8 cellular contexts compared by ENCODE assay signal in genomic region chr14:31421200-31421599, GRCh38. TPM values are rescaled to one million over a fixed set of nuclear protein-coding genes. Genes with fewer than 3 reads are reported as not detected.
DNase-seq lines count a peak whose midpoint lies in the region; ATAC-seq and TF ChIP-seq lines count a peak whose summit lies in the region.

No MANE protein-coding gene starts in this region.

- intact Hi-C loops in OCI-LY7 (cut with micrococcal nuclease; ENCODE audit: unreplicated experiment), result no loop called here

- H3K9me3 ChIP-seq in GM23248 (ENCODE audit: low read depth) (no peaks in the 10 kb centered on the region), OCI-LY7 (ENCODE audit: low read length) (no peaks in the 10 kb centered on the region)

- peaks cover 8% of the 10 kb centered on the region; the same call in 1 of the 2 replicates for H3K4me1 ChIP-seq in GM23248 (ENCODE audit: insufficient read depth)
- H3K4me1 ChIP-seq in OCI-LY7 (ENCODE audit: insufficient read depth, low read length, poor library complexity, severe bottlenecking), result peaks cover 16% of the 10 kb centered on the region
- H3K4me1 ChIP-seq in rectal smooth muscle tissue (ENCODE audit: control insufficient read depth, insufficient read depth, low read length), result peaks cover 8% of the 10 kb centered on the region

- H3K4me3 Mint-ChIP-seq in endothelial cell (ENCODE audit: unreplicated experiment), result peak overlapping the region; percentile 84

- H3K4me3 ChIP-seq in GM23248 (0 out of 2 replicates have a peak overlapping the region, but pooled peaks have one; percentile 95), OCI-LY7 (ENCODE audit: low read depth, low read length, poor library complexity, severe bottlenecking) (peak overlapping the region; percentile 79), rectal smooth muscle tissue (ENCODE audit: low read length) (no peak overlapping the region)

- no peak for ATAC-seq in HG02678 (IDR thresholded peaks at IDR 0.05; ENCODE audit: unreplicated experiment)

- TSS peak; percentile 96 for BruUV-seq in OCI-LY7 (replicated peaks; lab: Mats Ljungman, UMichigan)

- H3F3A ChIP-seq in GM23248 (ENCODE audit: insufficient read depth), result peaks cover 16% of the 10 kb centered on the region; the same call in 1 of the 2 replicates

- no peaks in the 10 kb centered on the region for H4K20me1 ChIP-seq in GM23248 (ENCODE audit: insufficient read depth)
- H4K20me1 ChIP-seq in OCI-LY7 (ENCODE audit: insufficient read depth, low read length), result no peaks in the 10 kb centered on the region

- peak overlapping the region; percentile 74; the same call in 1 of the 2 replicates for H3K9ac ChIP-seq in GM23248
- no peak overlapping the region for H3K9ac ChIP-seq in rectal smooth muscle tissue (ENCODE audit: low read length)

- no peaks in the 10 kb centered on the region for H3K36me3 Mint-ChIP-seq in endothelial cell (ENCODE audit: low read depth, unreplicated experiment)

- H3K9me2 ChIP-seq in GM23248 (ENCODE audit: insufficient read depth) (no peaks in the 10 kb centered on the region), OCI-LY7 (ENCODE audit: insufficient read depth, low read length) (no peaks in the 10 kb centered on the region)

- DNase-seq in GM23248, result no peak
- DNase-seq in OCI-LY7 (ENCODE audit: low spot score), result no peak
- no peak for DNase-seq in endothelial cell (ENCODE audit: low spot score)
- DNase-seq in DMS53 (lab: John Stamatoyannopoulos, UW), result no peak
- DNase-seq in NCI-H345 treated with DMSO at 0.1 percent for 48 hours (lab: John Stamatoyannopoulos, UW; ENCODE audit: unreplicated experiment), result no peak
- no peak for DNase-seq in NCI-H1105 (lab: John Stamatoyannopoulos, UW)

- H3K9me3 Mint-ChIP-seq in endothelial cell (ENCODE audit: unreplicated experiment), result no peaks in the 10 kb centered on the region

- WGBS in GM23248 (ENCODE audit: low coverage in 1 of 2, low lambda C conversion rate in 2 of 2, missing lambda C conversion rate in 2 of 2), 2 experiments, result 98 to 99% methylated on average over 5 of the region's 5 CpGs

- H3K79me2 ChIP-seq in GM23248 (ENCODE audit: insufficient read depth), result peaks cover 41% of the 10 kb centered on the region
- H3K79me2 ChIP-seq in OCI-LY7 (ENCODE audit: insufficient read depth, low read depth, low read length), result peaks cover 14% of the 10 kb centered on the region; the same call in 1 of the 2 replicates

- in situ Hi-C loops in GM23248 (cut with MboI), result no loop called here

- TF ChIP-seq CTCF in OCI-LY7 (conservative IDR thresholded peaks at IDR 0.05; ENCODE audit: low read length) (no peak), endothelial cell (IDR thresholded peaks at IDR 0.05; ENCODE audit: unreplicated experiment) (no peak)

- no peaks in the 10 kb centered on the region for H3K27me3 Mint-ChIP-seq in endothelial cell (ENCODE audit: unreplicated experiment)

- H2AFZ ChIP-seq in GM23248, result peak overlapping the region; percentile 91
- peak overlapping the region; percentile 90 for H2AFZ ChIP-seq in OCI-LY7 (ENCODE audit: low read length)

- H3K4me1 Mint-ChIP-seq in endothelial cell (ENCODE audit: unreplicated experiment), result peaks cover 9% of the 10 kb centered on the region

- peak overlapping the region; percentile 44 for H3K4me2 ChIP-seq in GM23248 (ENCODE audit: unreplicated experiment)
- H3K4me2 ChIP-seq in OCI-LY7 (ENCODE audit: low read length), result peak overlapping the region; percentile 65

- 0 out of 2 replicates have a peak, but pooled peaks cover 3% of the 10 kb centered on the region for H3K36me3 ChIP-seq in GM23248 (ENCODE audit: low read depth)
- no peaks in the 10 kb centered on the region for H3K36me3 ChIP-seq in OCI-LY7 (ENCODE audit: insufficient read depth, low read length)
- no peaks in the 10 kb centered on the region for H3K36me3 ChIP-seq in rectal smooth muscle tissue (ENCODE audit: control insufficient read depth, insufficient read depth, low read length)

- H3K27me3 ChIP-seq in GM23248 (replicated peaks; ENCODE audit: insufficient read depth) (no peaks in the 10 kb centered on the region), rectal smooth muscle tissue (ENCODE audit: control insufficient read depth, insufficient read depth, low read length) (no peaks in the 10 kb centered on the region)

- H3K27ac Mint-ChIP-seq in endothelial cell (ENCODE audit: unreplicated experiment), result peak overlapping the region; percentile 22

- CTCF ChIA-PET in OCI-LY7 (lab: Charles Lee; ENCODE audit: unreplicated experiment), result no interaction called here

- H3K27ac ChIP-seq in GM23248 (peak overlapping the region; percentile 70), OCI-LY7 (ENCODE audit: low read depth, low read length, poor library complexity, severe bottlenecking) (peak overlapping the region; percentile 36), rectal smooth muscle tissue (ENCODE audit: low read depth, low read length) (peak overlapping the region; percentile 54)

- POLR2A ChIA-PET in OCI-LY7 (lab: Charles Lee), result interaction anchor here (0.9 to 2.4 kb wide), 5 partner anchors 14 to 395 kb away, joined by 3 to 19 read pairs (median 4); partner anchors contain the start of genes DTD2 and STRN3

RNA-seq across cellular contexts. Expression of gene HEATR5A, which starts 0.8 kb away (rescaled TPM):
- total RNA-seq in GM23248 (2014; rRNA removed; shearing (Covaris generic)), result 70.3 and 89.2 TPM in 2 replicates
- polyA plus RNA-seq in GM23248 (2016; fragmentation: Nextera tagmentation; extraction: Ambion mirVana), result 44.4 and 49.1 TPM in 2 replicates
- 12.0 and 13.7 TPM in 2 replicates for total RNA-seq in OCI-LY7 (2014; rRNA removed; shearing (Covaris generic))
- 16.2 and 20.3 TPM in 2 replicates for total RNA-seq in OCI-LY7 (2022)
- total RNA-seq in endothelial cell (ENCODE audit: unreplicated experiment), result 25.3 TPM

RNA-seq across cellular contexts. Expression of gene DTD2, which starts 36.1 kb away (rescaled TPM):
- 21.2 and 54.4 TPM in 2 replicates for total RNA-seq in GM23248 (2014; rRNA removed; shearing (Covaris generic))
- polyA plus RNA-seq in GM23248 (2016; fragmentation: Nextera tagmentation; extraction: Ambion mirVana), result 12.1 and 13.4 TPM in 2 replicates
- 48.9 and 61.4 TPM in 2 replicates for total RNA-seq in OCI-LY7 (2014; rRNA removed; shearing (Covaris generic))
- total RNA-seq in OCI-LY7 (2022) (29.2 and 32.6 TPM in 2 replicates), endothelial cell (ENCODE audit: unreplicated experiment) (5.1 TPM)
